In the genomic region with DNA sequence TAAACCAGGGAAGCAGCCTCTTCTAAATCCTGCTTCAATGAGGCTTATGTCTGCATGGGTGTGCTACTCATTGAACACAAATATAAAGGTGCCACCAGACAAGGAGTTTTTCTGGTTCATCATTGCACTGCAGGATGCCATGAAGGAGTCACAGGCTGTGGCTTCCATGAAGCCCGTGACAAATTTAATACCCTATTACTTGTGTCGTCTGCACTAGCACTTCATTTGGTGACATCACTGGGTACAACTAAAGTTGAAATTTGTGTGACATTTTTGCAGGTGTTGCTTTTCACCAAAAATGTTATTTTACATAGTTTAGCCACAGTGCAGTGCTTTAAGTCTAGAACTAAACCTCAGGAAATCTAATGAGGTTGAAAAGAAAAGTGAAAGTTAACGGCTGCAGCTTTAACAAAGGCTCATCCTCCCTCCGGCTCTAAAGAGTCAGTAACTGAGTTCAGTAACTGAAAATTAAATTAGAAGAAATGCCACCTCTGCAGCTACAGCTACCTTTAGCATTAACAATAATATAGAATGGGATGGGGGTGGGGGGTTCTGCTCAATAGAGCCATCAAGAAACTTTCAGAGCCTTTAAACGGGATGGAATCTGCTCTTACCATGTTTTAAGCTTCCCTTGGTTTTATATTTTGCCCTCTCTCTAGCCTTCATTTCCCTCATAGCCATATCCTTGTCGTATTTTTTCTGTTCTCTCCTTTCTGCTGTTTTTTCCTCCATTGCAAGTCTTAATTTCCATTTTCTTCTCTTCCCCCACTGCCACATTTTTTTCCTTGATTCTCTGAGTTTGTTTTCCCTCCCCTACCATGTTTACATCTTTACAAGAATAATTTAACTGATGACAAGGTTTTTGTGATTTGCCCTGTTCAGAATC, we compare ENCODE assay signal across 8 cellular contexts.
DNase-seq lines count a peak whose midpoint lies in the region; ATAC-seq and TF ChIP-seq lines count a peak whose summit lies in the region.

No MANE protein-coding gene starts in this region.

- peak; percentile 11 for DNase-seq in GM13976 (ENCODE audit: low spot score)
- DNase-seq in Karpas-422: peak; percentile 43
- DNase-seq in caudate nucleus (lab: John Stamatoyannopoulos, UW): peak in 1 of 61 donors; percentile 41
- DNase-seq in natural killer cell treated with Interleukin-12 subunit alpha and Interleukin-12 subunit beta and Interleukin-15 and Interleukin-18, amount 100 ng/mL, for 72 hours (ENCODE audit: low spot score): no peak
- DNase-seq in HuH-7.5 (ENCODE audit: low spot score): no peak
- DNase-seq in posterior cingulate gyrus: no peak
- no peak for DNase-seq in DMS79 treated with DMSO at 0.1 percent for 48 hours (lab: John Stamatoyannopoulos, UW)

- peak overlapping the region; percentile 43 for H3K9ac ChIP-seq in Karpas-422 (ENCODE audit: low read length)

- peak overlapping the region; percentile 64; the same call in 1 of the 2 replicates for H2AFZ ChIP-seq in Karpas-422 (ENCODE audit: low read length)

- in situ Hi-C loops in GM13976 (cut with MboI; ENCODE audit: low sequenced_read_pairs, unreplicated experiment): no loop called here

- H3K9me3 ChIP-seq in Karpas-422 (ENCODE audit: low read length): no peaks in the 10 kb centered on the region

- peak overlapping the region; percentile 57 for H3K4me3 ChIP-seq in Karpas-422 (ENCODE audit: low read length)

- no peaks in the 10 kb centered on the region for H3K36me3 ChIP-seq in Karpas-422 (ENCODE audit: insufficient read depth, low read length)

- no peaks in the 10 kb centered on the region for H3K36me3 Mint-ChIP-seq in natural killer cell treated with Interleukin-12 subunit alpha and Interleukin-12 subunit beta and Interleukin-15 and Interleukin-18, amount 100 ng/mL, for 72 hours

- intact Hi-C loops in posterior cingulate gyrus (cut with DNase I): no loop called here

- no peak for TF ChIP-seq CTCF in GM13976 (IDR thresholded peaks at IDR 0.05; ENCODE audit: borderline replicate concordance, control extremely low read depth, extremely low read depth, insufficient read depth, missing control alignments)

- peak overlapping the region; percentile 62 for H3K4me2 ChIP-seq in Karpas-422 (ENCODE audit: low read depth, low read length, poor library complexity, severe bottlenecking)

- peaks cover 10% of the 10 kb centered on the region for H3K4me1 ChIP-seq in Karpas-422 (ENCODE audit: low read length)

- peak overlapping the region; percentile 89 for H3K4me3 Mint-ChIP-seq in natural killer cell treated with Interleukin-12 subunit alpha and Interleukin-12 subunit beta and Interleukin-15 and Interleukin-18, amount 100 ng/mL, for 72 hours

- H3K4me1 Mint-ChIP-seq in natural killer cell treated with Interleukin-12 subunit alpha and Interleukin-12 subunit beta and Interleukin-15 and Interleukin-18, amount 100 ng/mL, for 72 hours (ENCODE audit: low read depth in 2 of 2): peaks cover 6 to 8% of the 10 kb centered on the region in 2 donors

- no peaks in the 10 kb centered on the region for H3K79me2 ChIP-seq in Karpas-422 (ENCODE audit: low read length)

- no peaks in the 10 kb centered on the region for H3K9me2 ChIP-seq in Karpas-422 (replicated peaks; ENCODE audit: insufficient read depth, low read length)

- peaks cover 10 to 14% of the 10 kb centered on the region in 2 donors for H3K27me3 Mint-ChIP-seq in natural killer cell treated with Interleukin-12 subunit alpha and Interleukin-12 subunit beta and Interleukin-15 and Interleukin-18, amount 100 ng/mL, for 72 hours

- H4K20me1 ChIP-seq in Karpas-422 (ENCODE audit: insufficient read depth, low read depth, low read length): no peaks in the 10 kb centered on the region

- H3K27ac ChIP-seq in Karpas-422 (ENCODE audit: low read length) (no peak overlapping the region), caudate nucleus (ENCODE audit: low read depth, low read length) (peak overlapping the region; percentile 55)

- peak overlapping the region; percentile 25 to 66 for H3K27ac Mint-ChIP-seq in natural killer cell treated with Interleukin-12 subunit alpha and Interleukin-12 subunit beta and Interleukin-15 and Interleukin-18, amount 100 ng/mL, for 72 hours

- no peaks in the 10 kb centered on the region for H3K27me3 ChIP-seq in Karpas-422 (ENCODE audit: low read length)

- peak; percentile 90 for ATAC-seq in GM21619 (IDR thresholded peaks at IDR 0.05; ENCODE audit: unreplicated experiment)
- ATAC-seq in natural killer cell treated with Interleukin-12 subunit alpha and Interleukin-12 subunit beta and Interleukin-15 and Interleukin-18, amount 100 ng/mL, for 72 hours: peak in 1 of 2 donors; percentile 69

- no peaks in the 10 kb centered on the region for H3K9me3 Mint-ChIP-seq in natural killer cell treated with Interleukin-12 subunit alpha and Interleukin-12 subunit beta and Interleukin-15 and Interleukin-18, amount 100 ng/mL, for 72 hours

Comparison
In these comparisons a context has a peak if more than half of its experiments do, and no peak if none do; other contexts are left out.
1. DNase-seq: peak in GM13976 (single experiment) and Karpas-422 (single experiment); none in natural killer cell treated with Interleukin-12 subunit alpha and Interleukin-12 subunit beta and Interleukin-15 and Interleukin-18, amount 100 ng/mL, for 72 hours (single experiment), HuH-7.5 (single experiment), posterior cingulate gyrus (0 of 10) and DMS79 treated with DMSO at 0.1 percent for 48 hours (single experiment).